ENCODE assay signal across 20 cellular contexts in the genomic region with DNA sequence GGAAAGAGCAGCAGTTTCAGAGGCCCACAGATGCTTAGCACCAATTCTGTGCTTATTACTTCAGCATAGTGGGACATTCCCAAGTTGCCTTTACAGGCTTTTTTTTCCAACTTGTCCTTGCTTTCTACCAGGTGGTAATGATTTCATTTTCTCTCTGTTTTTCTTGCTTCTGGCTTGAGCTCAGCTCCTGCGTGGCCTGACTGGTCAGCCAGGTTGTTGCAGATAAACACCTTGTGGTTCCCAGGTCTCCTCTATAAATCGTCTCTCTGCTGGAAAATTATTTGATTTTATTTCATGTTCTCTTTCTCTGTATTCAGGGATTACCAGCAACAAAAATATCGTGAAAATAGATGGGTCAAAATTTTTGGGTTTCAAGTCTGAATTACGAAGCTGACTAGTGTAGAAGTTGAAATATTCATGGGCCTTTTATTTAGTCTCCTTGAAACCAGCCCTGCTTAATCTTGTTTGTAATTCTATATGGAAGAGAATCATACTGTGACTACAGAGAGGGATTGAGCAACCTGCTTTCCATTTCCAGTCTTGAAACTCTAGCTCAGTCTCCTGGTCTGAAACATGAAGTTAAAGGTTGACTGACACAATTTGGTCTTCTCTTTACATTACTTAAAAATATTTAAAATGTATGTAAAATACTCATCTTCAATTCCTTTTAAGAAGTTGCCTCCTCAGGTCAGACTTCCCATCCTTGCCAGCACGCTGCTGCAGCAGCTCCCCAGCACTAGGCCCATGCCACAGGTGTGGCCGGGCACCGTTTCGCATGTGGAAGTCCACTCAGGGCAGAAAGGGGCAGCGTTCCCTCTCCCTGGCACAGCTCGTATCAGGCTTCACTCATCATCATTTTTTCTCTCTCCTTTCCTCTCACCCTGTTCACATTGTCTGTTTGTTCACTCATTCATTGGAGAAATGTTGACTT. TPM values are rescaled to one million over a fixed set of nuclear protein-coding genes. Genes with fewer than 3 reads are reported as not detected.
DNase-seq lines count a peak whose midpoint lies in the region; ATAC-seq, FAIRE-seq and TF ChIP-seq lines count a peak whose summit lies in the region.
"Had no signal": no experiment of that assay in that cellular context is flagged by ENCODE, and none has a peak within 500 bp of the region (broad histone marks: within the 10 kb centered on the region; RNA-seq: fewer than 3 reads in every experiment).

No MANE protein-coding gene starts in this region.

- H3K4me2 ChIP-seq in HepG2 (ENCODE audit: low read depth, low read length), result no peak overlapping the region

- no peak overlapping the region for H2AFZ ChIP-seq in HepG2 (ENCODE audit: low read length)

- H3K9me3 ChIP-seq in HepG2 (ENCODE audit: low read length), result no peaks in the 10 kb centered on the region
- H3K9me3 ChIP-seq: adrenal gland, upper lobe of right lung had no signal

- in situ Hi-C loops in HepG2 (cut with HindIII; ENCODE audit: extremely low pct_ligation_motif_present, low pct_unique_long_range_greater_than_20kb), result no loop called here

- H3K27ac ChIP-seq in HepG2 (ENCODE audit: extremely low read length, insufficient read depth, low read length) (no peak overlapping the region), substantia nigra (ENCODE audit: low read depth, low read length, poor library complexity, severe bottlenecking) (peak overlapping the region; percentile 16)

- no peak overlapping the region for H3K27ac Mint-ChIP-seq in activated CD8-positive, alpha-beta memory T cell treated with anti-CD3 and anti-CD28 coated beads, Interleukin-2, amount 10 ng/mL, durations not matched to agents 7 days and 5 days
- H3K27ac Mint-ChIP-seq: CD14-positive monocyte; endodermal cell; stimulated activated effector memory CD8-positive, alpha-beta T cell treated with anti-CD3 and anti-CD28 coated beads, Interleukin-12 subunit alpha, Interleukin-12 subunit beta, amount 100 ng/mL, for 72 hours had no signal

- no TSS peak for BruUV-seq in HepG2 (replicated peaks; lab: Mats Ljungman, UMichigan)

- CTCF ChIA-PET in activated CD8-positive, alpha-beta memory T cell treated with anti-CD3 and anti-CD28 coated beads, Interleukin-2, amount 10 ng/mL, durations not matched to agents 7 days and 5 days (lab: Charles Lee), result interaction anchor here (0.6 to 1.4 kb wide), 2 partner anchors 94 to 405 kb away, joined by 3 to 4 read pairs; no protein-coding TSS in a partner anchor
- CTCF ChIA-PET in HepG2 (lab: Yijun Ruan, JAX; ENCODE audit: low intra/inter-chr PET ratio, low total read pairs), result no interaction called here

- WGBS in HepG2 (ENCODE audit: low lambda C conversion rate), result 43% methylated on average over 10 of the region's 10 CpGs

- H3K27me3 ChIP-seq in HepG2 (ENCODE audit: control insufficient read depth in 1 of 2, insufficient read depth in 2 of 2, low read length in 2 of 2), result no peaks in the 10 kb centered on the region; a peak in 1 of 5 replicates
- H3K27me3 ChIP-seq: adrenal gland, upper lobe of right lung had no signal

- H3K4me3 Mint-ChIP-seq in activated CD8-positive, alpha-beta memory T cell treated with anti-CD3 and anti-CD28 coated beads, Interleukin-2, amount 10 ng/mL, durations not matched to agents 7 days and 5 days, result no peak overlapping the region
- H3K4me3 Mint-ChIP-seq: CD14-positive monocyte; endodermal cell; stimulated activated effector memory CD8-positive, alpha-beta T cell treated with anti-CD3 and anti-CD28 coated beads, Interleukin-12 subunit alpha, Interleukin-12 subunit beta, amount 100 ng/mL, for 72 hours had no signal

- H3K79me2 ChIP-seq in HepG2 (ENCODE audit: insufficient read depth, low read length), result peaks cover 25% of the 10 kb centered on the region

- no peak for TF ChIP-seq RAD21 in HepG2 (CRISPR knock-in tag; IDR thresholded peaks at IDR 0.05)

- H3K4me3 ChIP-seq in HepG2 (replicated peaks in 1 of 3; ENCODE audit: insufficient read depth in 1 of 3, low read depth in 2 of 3, low read length in 3 of 3), result no peak overlapping the region
- H3K4me3 ChIP-seq: adrenal gland, upper lobe of right lung had no signal

- intact Hi-C loops in HepG2 (cut with micrococcal nuclease; ENCODE audit: unreplicated experiment), result no loop called here

- no peaks in the 10 kb centered on the region for H3K27me3 Mint-ChIP-seq in activated CD8-positive, alpha-beta memory T cell treated with anti-CD3 and anti-CD28 coated beads, Interleukin-2, amount 10 ng/mL, durations not matched to agents 7 days and 5 days

- TF ChIP-seq POLR2A in HepG2 (IDR thresholded peaks at IDR 0.05; ENCODE audit: insufficient read depth in 1 of 2, low read depth in 2 of 2, low read length in 2 of 2), result no peak

- peaks cover 21% of the 10 kb centered on the region for H3K4me1 ChIP-seq in HepG2 (ENCODE audit: insufficient read depth, low read length)

- no peak for FAIRE-seq in HepG2 (lab: Jason Lieb, UNC)

- TF ChIP-seq EP300 in HepG2 (IDR thresholded peaks at IDR 0.05; ENCODE audit: low read depth in 2 of 2, low read length in 2 of 2) (no peak), HepG2 (CRISPR knock-in tag; IDR thresholded peaks at IDR 0.05; ENCODE audit: borderline replicate concordance) (no peak)

- peak; percentile 34 for DNase-seq in activated CD8-positive, alpha-beta memory T cell treated with anti-CD3 and anti-CD28 coated beads, Interleukin-2, amount 10 ng/mL, durations not matched to agents 7 days and 5 days
- no peak for DNase-seq in activated CD8-positive, alpha-beta memory T cell treated with anti-CD3 and anti-CD28 coated beads, Interleukin-2, amount 50 U/mL, for 4 hours
- DNase-seq in amniotic epithelial cell (ENCODE audit: low read depth) (peak; percentile 29), HepG2 (ENCODE audit: low spot score) (no peak), substantia nigra (lab: John Stamatoyannopoulos, UW) (no peak)
- no peak for DNase-seq in effector CD4-positive, alpha-beta T cell
- DNase-seq: central memory CD4-positive, alpha-beta T cell; DMS53; endodermal cell; MV-4-11; NCI-H1930; SHP77 treated with DMSO at 0.1 percent for 48 hours; stimulated activated CD4-positive, alpha-beta T cell treated with anti-CD3 and anti-CD28 coated beads, Interleukin-12 subunit alpha, Interleukin-12 subunit beta, amount 100 ng/mL, for 4 hours; T-helper 1 cell; upper lobe of right lung had no signal

- no peak for TF ChIP-seq CTCF in HepG2 (CRISPR knock-in tag; IDR thresholded peaks at IDR 0.05)

- peaks cover 14% of the 10 kb centered on the region; the same call in 1 of the 2 replicates for H4K20me1 ChIP-seq in HepG2 (ENCODE audit: insufficient read depth, low read length)

- H3K9me3 Mint-ChIP-seq in activated CD8-positive, alpha-beta memory T cell treated with anti-CD3 and anti-CD28 coated beads, Interleukin-2, amount 10 ng/mL, durations not matched to agents 7 days and 5 days (ENCODE audit: low read depth), result no peaks in the 10 kb centered on the region
- H3K9me3 Mint-ChIP-seq: stimulated activated effector memory CD8-positive, alpha-beta T cell treated with anti-CD3 and anti-CD28 coated beads, Interleukin-12 subunit alpha, Interleukin-12 subunit beta, amount 100 ng/mL, for 72 hours had no signal

- no peak for ATAC-seq in activated CD8-positive, alpha-beta memory T cell treated with anti-CD3 and anti-CD28 coated beads, Interleukin-2, amount 10 ng/mL, durations not matched to agents 7 days and 5 days
- ATAC-seq in HepG2 (no peak), HG02938 (IDR thresholded peaks at IDR 0.05; ENCODE audit: unreplicated experiment) (no peak), HG03571 (IDR thresholded peaks at IDR 0.05; ENCODE audit: unreplicated experiment) (no peak)
- ATAC-seq: stimulated activated effector memory CD8-positive, alpha-beta T cell treated with anti-CD3 and anti-CD28 coated beads, Interleukin-12 subunit alpha, Interleukin-12 subunit beta, amount 100 ng/mL, for 72 hours had no signal

- POLR2A ChIA-PET in HepG2 (lab: Yijun Ruan, JAX), result no interaction called here

- peaks cover 4% of the 10 kb centered on the region for H3K36me3 Mint-ChIP-seq in activated CD8-positive, alpha-beta memory T cell treated with anti-CD3 and anti-CD28 coated beads, Interleukin-2, amount 10 ng/mL, durations not matched to agents 7 days and 5 days
- H3K36me3 Mint-ChIP-seq: stimulated activated effector memory CD8-positive, alpha-beta T cell treated with anti-CD3 and anti-CD28 coated beads, Interleukin-12 subunit alpha, Interleukin-12 subunit beta, amount 100 ng/mL, for 72 hours had no signal

- H3K36me3 ChIP-seq in HepG2 (replicated peaks in 1 of 2; ENCODE audit: control insufficient read depth in 1 of 2, insufficient read depth in 2 of 2, low read length in 2 of 2), result no peaks in the 10 kb centered on the region
- H3K36me3 ChIP-seq: adrenal gland, upper lobe of right lung had no signal

- peaks cover 35% of the 10 kb centered on the region for H3K4me1 Mint-ChIP-seq in activated CD8-positive, alpha-beta memory T cell treated with anti-CD3 and anti-CD28 coated beads, Interleukin-2, amount 10 ng/mL, durations not matched to agents 7 days and 5 days
- H3K4me1 Mint-ChIP-seq: CD14-positive monocyte had no signal

- H3K9ac ChIP-seq in HepG2 (ENCODE audit: insufficient read depth, low read depth, low read length), result no peak overlapping the region

RNA-seq across cellular contexts. Expression of a gene that starts 7.0 kb away (rescaled TPM):
- 10 to 100 TPM; 38.1 to 47.8 TPM for total RNA-seq in activated CD8-positive, alpha-beta memory T cell treated with anti-CD3 and anti-CD28 coated beads, Interleukin-2, amount 10 ng/mL, durations not matched to agents 7 days and 5 days
- 29.1 and 32.8 TPM in 2 replicates for total RNA-seq in HepG2 (2016; rRNA removed; fragmentation: Illumina TruSeq; extraction: Trizol)
- total RNA-seq in HepG2 (2016; cell fraction: cytosol; rRNA removed; fragmentation: Illumina TruSeq; extraction: Trizol; ENCODE audit: low read depth), result 22.6 TPM in 2 replicates
- total RNA-seq in HepG2 (2016; cell fraction: insoluble cytoplasmic fraction; rRNA removed; fragmentation: Illumina TruSeq; extraction: Trizol), result 25.5 and 31.6 TPM in 2 replicates
- 56.6 and 61.9 TPM in 2 replicates for total RNA-seq in HepG2 (2016; cell fraction: membrane; rRNA removed; fragmentation: Illumina TruSeq; extraction: Trizol)
- total RNA-seq in HepG2 (2016; cell fraction: nucleus; rRNA removed; fragmentation: Illumina TruSeq; extraction: Trizol), result 32.2 and 39.4 TPM in 2 replicates
- polyA plus RNA-seq in HepG2 (2011; rRNA removed), result 20.2 and 22.5 TPM in 2 replicates
- 21.7 and 22.6 TPM in 2 replicates for polyA plus RNA-seq in HepG2 (2011; cell fraction: cytosol; rRNA removed)
- 114 and 123 TPM in 2 replicates for polyA plus RNA-seq in HepG2 (2011; cell fraction: nucleus; rRNA removed)
- 26.8 and 53.2 TPM in 2 replicates for polyA plus RNA-seq in HepG2 (2012)
- polyA plus RNA-seq in HepG2 (2016; cell fraction: cytosol; fragmentation: Illumina TruSeq; extraction: Trizol; ENCODE audit: low read depth), result 30.2 and 39.2 TPM in 2 replicates
- 30.2 and 36.3 TPM in 2 replicates for polyA plus RNA-seq in HepG2 (2016; cell fraction: insoluble cytoplasmic fraction; fragmentation: Illumina TruSeq; extraction: Trizol; ENCODE audit: low read depth)
- 58.4 and 62.7 TPM in 2 replicates for polyA plus RNA-seq in HepG2 (2016; cell fraction: membrane; fragmentation: Illumina TruSeq; extraction: Trizol; ENCODE audit: low read depth)
- polyA plus RNA-seq in HepG2 (2016; cell fraction: nucleus; fragmentation: Illumina TruSeq; extraction: Trizol; ENCODE audit: insufficient read depth, low read depth), result 46.9 and 51.1 TPM in 2 replicates
- polyA minus RNA-seq in HepG2 (2011; rRNA and poly(A)+ RNA removed; ENCODE audit: low replicate concordance), result 5.3 and 29.0 TPM in 2 replicates
- 5.7 and 8.6 TPM in 2 replicates for polyA minus RNA-seq in HepG2 (2011; cell fraction: cytosol; rRNA and poly(A)+ RNA removed)
- 42.6 and 44.8 TPM in 2 replicates for polyA minus RNA-seq in HepG2 (2011; cell fraction: nucleus; rRNA and poly(A)+ RNA removed)

Comparison
In these comparisons a context has a peak if more than half of its experiments do, and no peak if none do; other contexts are left out.
1. DNase-seq: peak in activated CD8-positive, alpha-beta memory T cell treated with anti-CD3 and anti-CD28 coated beads, Interleukin-2, amount 10 ng/mL, durations not matched to agents 7 days and 5 days (single experiment) and amniotic epithelial cell (single experiment); none in activated CD8-positive, alpha-beta memory T cell treated with anti-CD3 and anti-CD28 coated beads, Interleukin-2, amount 50 U/mL, for 4 hours (single experiment), HepG2 (single experiment), substantia nigra (0 of 49) and effector CD4-positive, alpha-beta T cell (single experiment).